21 cellular contexts compared by ENCODE assay signal in genomic region chr1:2858676-2859075, GRCh38. TPM values are rescaled to one million over a fixed set of nuclear protein-coding genes. Genes with fewer than 3 reads are reported as not detected.
DNase-seq lines count a peak whose midpoint lies in the region; ATAC-seq and TF ChIP-seq lines count a peak whose summit lies in the region.
"Had no signal": no experiment of that assay in that cellular context is flagged by ENCODE, and none has a peak within 500 bp of the region (broad histone marks: within the 10 kb centered on the region; RNA-seq: fewer than 3 reads in every experiment).

No MANE protein-coding gene starts in this region.

- no peak for DNase-seq in activated naive CD4-positive, alpha-beta T cell treated with anti-CD3 and anti-CD28 coated beads for 36 hours
- DNase-seq in WERI-Rb-1 (no peak), midbrain (lab: John Stamatoyannopoulos, UW) (no peak), left lung (no peak)
- DNase-seq in naive thymus-derived CD8-positive, alpha-beta T cell = no peak
- DNase-seq in stimulated activated effector memory CD8-positive, alpha-beta T cell treated with anti-CD3 and anti-CD28 coated beads, Interleukin-12 subunit alpha, Interleukin-12 subunit beta, amount 100 ng/mL, for 72 hours (ENCODE audit: low spot score in 2 of 2) = no peak
- DNase-seq: Calu3; CD8-positive, alpha-beta T cell; GF-D8; GM23248; Kasumi-1; MG63; NCI-H1048; NCI-H1436; NCI-H1930; NCI-H345; NCI-H526 had no signal

- CTCF ChIA-PET in activated naive CD4-positive, alpha-beta T cell treated with anti-CD3 and anti-CD28 coated beads for 36 hours (lab: Charles Lee) = no interaction called here

- no peak overlapping the region for H3K27ac ChIP-seq in WERI-Rb-1
- H3K27ac ChIP-seq in left lung = no peak overlapping the region
- H3K27ac ChIP-seq: GM23248 had no signal

- H3K36me3 Mint-ChIP-seq in activated naive CD4-positive, alpha-beta T cell treated with anti-CD3 and anti-CD28 coated beads, Interleukin-2, amount 50 U/mL, for 24 hours = no peaks in the 10 kb centered on the region
- no peaks in the 10 kb centered on the region for H3K36me3 Mint-ChIP-seq in activated naive CD4-positive, alpha-beta T cell treated with anti-CD3 and anti-CD28 coated beads for 36 hours (ENCODE audit: low read depth)
- H3K36me3 Mint-ChIP-seq in naive thymus-derived CD8-positive, alpha-beta T cell = no peaks in the 10 kb centered on the region
- H3K36me3 Mint-ChIP-seq in stimulated activated effector memory CD8-positive, alpha-beta T cell treated with anti-CD3 and anti-CD28 coated beads, Interleukin-12 subunit alpha, Interleukin-12 subunit beta, amount 100 ng/mL, for 72 hours = no peaks in the 10 kb centered on the region
- H3K36me3 Mint-ChIP-seq: CD8-positive, alpha-beta T cell; IgD-negative memory B cell had no signal

- ATAC-seq in naive thymus-derived CD8-positive, alpha-beta T cell = no peak
- no peak for ATAC-seq in stimulated activated effector memory CD8-positive, alpha-beta T cell treated with anti-CD3 and anti-CD28 coated beads, Interleukin-12 subunit alpha, Interleukin-12 subunit beta, amount 100 ng/mL, for 72 hours
- ATAC-seq in left lung = no peak
- ATAC-seq: CD8-positive, alpha-beta T cell; GM12878 had no signal

- H3K36me3 ChIP-seq in WERI-Rb-1 (no peaks in the 10 kb centered on the region), left lung (no peaks in the 10 kb centered on the region)
- H3K36me3 ChIP-seq: HAP-1, MG63 had no signal

- H3K9me3 Mint-ChIP-seq in activated naive CD4-positive, alpha-beta T cell treated with anti-CD3 and anti-CD28 coated beads, Interleukin-2, amount 50 U/mL, for 24 hours = no peaks in the 10 kb centered on the region
- H3K9me3 Mint-ChIP-seq in activated naive CD4-positive, alpha-beta T cell treated with anti-CD3 and anti-CD28 coated beads for 36 hours = peaks cover 3% of the 10 kb centered on the region
- H3K9me3 Mint-ChIP-seq in naive thymus-derived CD8-positive, alpha-beta T cell = no peaks in the 10 kb centered on the region
- H3K9me3 Mint-ChIP-seq in stimulated activated effector memory CD8-positive, alpha-beta T cell treated with anti-CD3 and anti-CD28 coated beads, Interleukin-12 subunit alpha, Interleukin-12 subunit beta, amount 100 ng/mL, for 72 hours = peaks cover 3% of the 10 kb centered on the region
- H3K9me3 Mint-ChIP-seq: CD8-positive, alpha-beta T cell had no signal

- H3K27me3 Mint-ChIP-seq in activated naive CD4-positive, alpha-beta T cell treated with anti-CD3 and anti-CD28 coated beads, Interleukin-2, amount 50 U/mL, for 24 hours = no peaks in the 10 kb centered on the region
- H3K27me3 Mint-ChIP-seq in activated naive CD4-positive, alpha-beta T cell treated with anti-CD3 and anti-CD28 coated beads for 36 hours (ENCODE audit: low read depth) = no peaks in the 10 kb centered on the region
- H3K27me3 Mint-ChIP-seq in naive thymus-derived CD8-positive, alpha-beta T cell = peaks cover 0 to 7% (median 3%) of the 10 kb centered on the region in 5 donors
- H3K27me3 Mint-ChIP-seq: IgD-negative memory B cell had no signal

- TF ChIP-seq CTCF in WERI-Rb-1 (IDR thresholded peaks at IDR 0.05; ENCODE audit: low read depth, low read length) (0 out of 2 replicates have a peak, but pooled peaks have one; percentile 9), left lung (IDR thresholded peaks at IDR 0.05) (no peak)

- H3K27ac Mint-ChIP-seq in activated naive CD4-positive, alpha-beta T cell treated with anti-CD3 and anti-CD28 coated beads, Interleukin-2, amount 50 U/mL, for 24 hours = peak overlapping the region; percentile 2
- H3K27ac Mint-ChIP-seq in activated naive CD4-positive, alpha-beta T cell treated with anti-CD3 and anti-CD28 coated beads for 36 hours = no peak overlapping the region
- peak overlapping the region in 6 of 10 donors; percentile 58 to 86 (median 85) for H3K27ac Mint-ChIP-seq in naive thymus-derived CD8-positive, alpha-beta T cell
- H3K27ac Mint-ChIP-seq in stimulated activated effector memory CD8-positive, alpha-beta T cell treated with anti-CD3 and anti-CD28 coated beads, Interleukin-12 subunit alpha, Interleukin-12 subunit beta, amount 100 ng/mL, for 72 hours = peak overlapping the region; percentile 90

- no peaks in the 10 kb centered on the region for H3K27me3 ChIP-seq in WERI-Rb-1 (ENCODE audit: insufficient read depth, low read depth, severe bottlenecking)
- H3K27me3 ChIP-seq in left lung = peaks cover 0 to 73% of the 10 kb centered on the region in 2 donors

- H3K9me3 ChIP-seq in WERI-Rb-1 (ENCODE audit: severe bottlenecking) (no peaks in the 10 kb centered on the region), left lung (peaks cover 0 to 3% of the 10 kb centered on the region in 2 donors)
- H3K9me3 ChIP-seq: HAP-1, MG63 had no signal

- no peaks in the 10 kb centered on the region for H3K4me1 Mint-ChIP-seq in activated naive CD4-positive, alpha-beta T cell treated with anti-CD3 and anti-CD28 coated beads, Interleukin-2, amount 50 U/mL, for 24 hours
- H3K4me1 Mint-ChIP-seq in activated naive CD4-positive, alpha-beta T cell treated with anti-CD3 and anti-CD28 coated beads for 36 hours (ENCODE audit: low read depth) = no peaks in the 10 kb centered on the region
- peaks cover 0 to 8% (median 3%) of the 10 kb centered on the region in 4 donors for H3K4me1 Mint-ChIP-seq in naive thymus-derived CD8-positive, alpha-beta T cell
- peaks cover 8% of the 10 kb centered on the region for H3K4me1 Mint-ChIP-seq in stimulated activated effector memory CD8-positive, alpha-beta T cell treated with anti-CD3 and anti-CD28 coated beads, Interleukin-12 subunit alpha, Interleukin-12 subunit beta, amount 100 ng/mL, for 72 hours

- no peaks in the 10 kb centered on the region for H3K4me1 ChIP-seq in left lung
- H3K4me1 ChIP-seq: HAP-1 had no signal

- no peak overlapping the region for H3K4me3 Mint-ChIP-seq in activated naive CD4-positive, alpha-beta T cell treated with anti-CD3 and anti-CD28 coated beads, Interleukin-2, amount 50 U/mL, for 24 hours
- no peak overlapping the region for H3K4me3 Mint-ChIP-seq in activated naive CD4-positive, alpha-beta T cell treated with anti-CD3 and anti-CD28 coated beads for 36 hours
- peak overlapping the region in 1 of 10 donors; percentile 15 for H3K4me3 Mint-ChIP-seq in naive thymus-derived CD8-positive, alpha-beta T cell
- H3K4me3 Mint-ChIP-seq in stimulated activated effector memory CD8-positive, alpha-beta T cell treated with anti-CD3 and anti-CD28 coated beads, Interleukin-12 subunit alpha, Interleukin-12 subunit beta, amount 100 ng/mL, for 72 hours = no peak overlapping the region
- H3K4me3 Mint-ChIP-seq: CD8-positive, alpha-beta T cell; IgD-negative memory B cell had no signal

- intact Hi-C loops in activated naive CD4-positive, alpha-beta T cell treated with anti-CD3 and anti-CD28 coated beads for 36 hours (cut with micrococcal nuclease) = no loop called here
- intact Hi-C loops in left lung (cut with DNase I) = no loop called here

- no peak overlapping the region for H3K4me3 ChIP-seq in WERI-Rb-1 (ENCODE audit: low read depth, low read length)
- no peak overlapping the region for H3K4me3 ChIP-seq in left lung
- H3K4me3 ChIP-seq: GM12878, GM23248, HAP-1, MG63 had no signal

- POLR2A ChIA-PET in naive thymus-derived CD8-positive, alpha-beta T cell (lab: Charles Lee) = interaction anchor here (0.6 kb wide), 1 partner anchor 391 kb away, joined by 3 read pairs; no protein-coding TSS in a partner anchor

RNA-seq across cellular contexts. Expression of gene TTC34, which starts 57.2 kb away (rescaled TPM):
- 1 to 10 TPM in 1 of 2 experiments, under 1 TPM in 1; 0.91 to 1.1 TPM for total RNA-seq in activated naive CD4-positive, alpha-beta T cell treated with anti-CD3 and anti-CD28 coated beads for 36 hours
- total RNA-seq in naive thymus-derived CD8-positive, alpha-beta T cell = 1 to 10 TPM; 6.0 to 6.2 TPM
- under 1 TPM; 0.03 to 0.37 (median 0.08) TPM for polyA plus RNA-seq in naive thymus-derived CD8-positive, alpha-beta T cell
- 1 to 10 TPM in 1 of 2 donors, under 1 TPM in 1; 0.44 to 1.2 TPM for total RNA-seq in left lung
